15 cellular contexts compared by ENCODE assay signal in the genomic region with DNA sequence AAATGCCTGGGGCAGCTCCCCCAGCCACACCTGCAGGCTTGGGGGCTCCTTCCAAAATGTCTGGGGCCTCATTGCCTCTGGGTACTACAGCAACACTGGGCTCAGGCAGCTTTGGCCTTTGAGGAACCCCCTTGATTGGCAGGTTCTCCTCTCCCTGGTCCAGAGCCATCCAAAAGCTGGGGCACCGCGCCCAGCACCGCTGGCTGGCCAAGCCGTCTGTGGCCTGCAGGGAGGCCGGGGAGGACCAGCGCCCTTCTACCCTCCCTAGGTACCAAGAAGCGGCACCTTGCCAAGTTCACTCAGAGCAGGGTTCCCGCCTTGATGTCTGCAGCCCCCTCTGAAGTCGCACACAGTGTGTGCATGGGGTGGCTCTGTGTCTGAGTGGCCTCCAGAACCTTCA. TPM values are rescaled to one million over a fixed set of nuclear protein-coding genes. Genes with fewer than 3 reads are reported as not detected.
A peak's percentile ranks its signal among the peaks of the same experiment; 100 is the strongest.
DNase-seq lines count a peak whose midpoint lies in the region; ATAC-seq and TF ChIP-seq lines count a peak whose summit lies in the region.
"Had no signal": no experiment of that assay in that cellular context is flagged by ENCODE, and none has a peak within 500 bp of the region (broad histone marks: within the 10 kb centered on the region; RNA-seq: fewer than 3 reads in every experiment).

No MANE protein-coding gene starts in this region.

- H3K27ac ChIP-seq in coronary artery (peak overlapping the region; percentile 40 to 68), left ventricle myocardium inferior (replicated peaks) (peak overlapping the region; percentile 66), thoracic aorta (peak overlapping the region; percentile 11 to 13)
- H3K27ac ChIP-seq: A549, C4-2B, GM23248 had no signal

- no peak for ATAC-seq in T-helper 17 cell
- ATAC-seq in thoracic aorta (ENCODE audit: insufficient number of reproducible peaks, low FRiP score, low read depth) = no peak
- ATAC-seq: A549 had no signal

- H3K4me1 Mint-ChIP-seq in T-helper 17 cell = peaks cover 2% of the 10 kb centered on the region

- H3K27ac Mint-ChIP-seq in T-helper 17 cell = peak overlapping the region; percentile 45
- H3K27ac Mint-ChIP-seq: CD4-positive, alpha-beta T cell had no signal

- H3K4me3 ChIP-seq in coronary artery (no peak overlapping the region), left ventricle myocardium inferior (no peak overlapping the region), thoracic aorta (no peak overlapping the region)
- H3K4me3 ChIP-seq: A549, GM23248 had no signal

- no peaks in the 10 kb centered on the region for H3K9me3 ChIP-seq in T-helper 17 cell (ENCODE audit: control insufficient read depth, low read length, poor library complexity, severe bottlenecking)
- H3K9me3 ChIP-seq in left ventricle myocardium inferior (replicated peaks) = no peaks in the 10 kb centered on the region
- no peaks in the 10 kb centered on the region for H3K9me3 ChIP-seq in thoracic aorta
- H3K9me3 ChIP-seq: A549, Caco-2 had no signal

- no peaks in the 10 kb centered on the region for H3K36me3 Mint-ChIP-seq in T-helper 17 cell (ENCODE audit: low read depth)

- H3K36me3 ChIP-seq in left ventricle myocardium inferior (peaks cover 8% of the 10 kb centered on the region), thoracic aorta (peaks cover 5% of the 10 kb centered on the region)

- H3K4me3 Mint-ChIP-seq in T-helper 17 cell = no peak overlapping the region
- H3K4me3 Mint-ChIP-seq: CD4-positive, alpha-beta T cell had no signal

- H3K27me3 Mint-ChIP-seq in T-helper 17 cell = no peaks in the 10 kb centered on the region
- H3K27me3 Mint-ChIP-seq: CD4-positive, alpha-beta T cell had no signal

- H3K27me3 ChIP-seq in left ventricle myocardium inferior (ENCODE audit: low read depth) = no peaks in the 10 kb centered on the region
- H3K27me3 ChIP-seq in thoracic aorta (replicated peaks; ENCODE audit: insufficient read depth) = no peaks in the 10 kb centered on the region

- DNase-seq in T-helper 17 cell (no peak), coronary artery (ENCODE audit: low spot score) (no peak), left ventricle myocardium inferior (peak; percentile 56), thoracic aorta (ENCODE audit: low spot score) (no peak), NCI-H226 (no peak), NCI-H2107 (lab: John Stamatoyannopoulos, UW) (no peak), germinal center (ENCODE audit: low spot score) (no peak)
- DNase-seq: AML-193; Caco-2; CD4-positive, alpha-beta T cell; GM23248; HCEC 1CT; IMR-90 had no signal

- no peak for TF ChIP-seq CTCF in coronary artery (IDR thresholded peaks at IDR 0.05)
- no peak for TF ChIP-seq CTCF in left ventricle myocardium inferior (IDR thresholded peaks at IDR 0.05; ENCODE audit: borderline replicate concordance)
- no peak for TF ChIP-seq CTCF in thoracic aorta (IDR thresholded peaks at IDR 0.05)

- intact Hi-C loops in left ventricle myocardium inferior (cut with micrococcal nuclease) = no loop called here

- peaks cover 85% of the 10 kb centered on the region for H3K4me1 ChIP-seq in left ventricle myocardium inferior
- H3K4me1 ChIP-seq in thoracic aorta (ENCODE audit: control insufficient read depth in 1 of 2, low read depth in 2 of 2) = peaks cover 24 to 75% of the 10 kb centered on the region in 2 donors
- H3K4me1 ChIP-seq: A549 had no signal

RNA-seq across cellular contexts. Expression of a gene that starts 30.1 kb away (rescaled TPM):
- total RNA-seq in T-helper 17 cell (1 to 10 TPM; 7.4 to 8.3 TPM), left ventricle myocardium inferior (17.6 TPM), thoracic aorta (10 to 100 TPM; 12.6 to 13.0 TPM)

RNA-seq across cellular contexts. Expression of a gene that starts 47.5 kb away (rescaled TPM):
- 1 to 10 TPM; 3.3 to 4.4 TPM for total RNA-seq in T-helper 17 cell
- total RNA-seq in left ventricle myocardium inferior = 13.8 TPM
- 10 to 100 TPM; 13.9 to 18.9 TPM for total RNA-seq in thoracic aorta

Comparison
In these comparisons a context has a peak if more than half of its experiments do, and no peak if none do; other contexts are left out.
1. H3K27ac ChIP-seq: peak in every context shown above with its lines; median percentile 66 in left ventricle myocardium inferior; 54 in coronary artery; 12 in thoracic aorta.